In genomic region chr1:2212542-2213491, GRCh38 we compare ENCODE assay signal across 7 cellular contexts. TPM values are rescaled to one million over a fixed set of nuclear protein-coding genes. Genes with fewer than 3 reads are reported as not detected.
DNase-seq lines count a peak whose midpoint lies in the region; ATAC-seq lines count a peak whose summit lies in the region.

No MANE protein-coding gene starts in this region.

- H3K27me3 ChIP-seq in mucosa of rectum (ENCODE audit: control insufficient read depth in 2 of 2, insufficient read depth in 2 of 2, low read length in 2 of 2) (no peaks in the 10 kb centered on the region), thymus (ENCODE audit: control insufficient read depth, insufficient read depth) (no peaks in the 10 kb centered on the region)

- no peak for ATAC-seq in GM21515 (IDR thresholded peaks at IDR 0.05; ENCODE audit: unreplicated experiment)

- 22% methylated on average over 49 of the region's 49 CpGs for WGBS in thymus

- H3K4me3 ChIP-seq in mucosa of rectum (ENCODE audit: low read length in 2 of 2) (peak overlapping the region; percentile 50 to 56), thymus (ENCODE audit: low read length) (peak overlapping the region; percentile 28)

- peak overlapping the region; percentile 78 to 80 for H3K9ac ChIP-seq in mucosa of rectum (ENCODE audit: low read depth in 1 of 2, low read length in 2 of 2)

- DNase-seq in GM04504 (ENCODE audit: low read depth) (peak; percentile 96), NCI-H226 (peak; percentile 92), fibroblast of gingiva (ENCODE audit: low read depth) (peak; percentile 96)
- DNase-seq in activated effector memory CD4-positive, alpha-beta T cell treated with Interleukin-2 at 50 U/mL for 16 hours = peak; percentile 43

- H3K9me3 ChIP-seq in mucosa of rectum (ENCODE audit: control insufficient read depth in 2 of 2, low read length in 2 of 2) (no peaks in the 10 kb centered on the region), thymus (ENCODE audit: control insufficient read depth) (no peaks in the 10 kb centered on the region)

- H3K27ac ChIP-seq in mucosa of rectum (ENCODE audit: low read depth in 2 of 2, low read length in 2 of 2) (peak overlapping the region; percentile 88 to 96), thymus (ENCODE audit: low read depth) (peak overlapping the region; percentile 87)

- H3K36me3 ChIP-seq in mucosa of rectum (ENCODE audit: control insufficient read depth in 2 of 2, insufficient read depth in 2 of 2, low read length in 2 of 2) (no peaks in the 10 kb centered on the region), thymus (ENCODE audit: control insufficient read depth, insufficient read depth) (no peaks in the 10 kb centered on the region)

- peaks cover 34 to 40% of the 10 kb centered on the region in 2 donors for H3K4me1 ChIP-seq in mucosa of rectum (ENCODE audit: control insufficient read depth in 2 of 2, insufficient read depth in 2 of 2, low read length in 2 of 2)
- peaks cover 3% of the 10 kb centered on the region for H3K4me1 ChIP-seq in thymus (ENCODE audit: control insufficient read depth, insufficient read depth, low read length)

RNA-seq across cellular contexts. Expression of gene SKI, which starts 15.3 kb away (rescaled TPM):
- 16.4 TPM for polyA plus RNA-seq in thymus

RNA-seq across cellular contexts. Expression of gene FAAP20, which starts 18.2 kb away (rescaled TPM):
- 125 TPM for polyA plus RNA-seq in thymus

Comparison
In these comparisons a context has a peak if more than half of its experiments do, and no peak if none do; other contexts are left out.
1. DNase-seq: peak in every context shown above with its lines; median percentile 96 in GM04504; 96 in fibroblast of gingiva; 92 in NCI-H226; 43 in activated effector memory CD4-positive, alpha-beta T cell treated with Interleukin-2 at 50 U/mL for 16 hours.